In the genomic region with DNA sequence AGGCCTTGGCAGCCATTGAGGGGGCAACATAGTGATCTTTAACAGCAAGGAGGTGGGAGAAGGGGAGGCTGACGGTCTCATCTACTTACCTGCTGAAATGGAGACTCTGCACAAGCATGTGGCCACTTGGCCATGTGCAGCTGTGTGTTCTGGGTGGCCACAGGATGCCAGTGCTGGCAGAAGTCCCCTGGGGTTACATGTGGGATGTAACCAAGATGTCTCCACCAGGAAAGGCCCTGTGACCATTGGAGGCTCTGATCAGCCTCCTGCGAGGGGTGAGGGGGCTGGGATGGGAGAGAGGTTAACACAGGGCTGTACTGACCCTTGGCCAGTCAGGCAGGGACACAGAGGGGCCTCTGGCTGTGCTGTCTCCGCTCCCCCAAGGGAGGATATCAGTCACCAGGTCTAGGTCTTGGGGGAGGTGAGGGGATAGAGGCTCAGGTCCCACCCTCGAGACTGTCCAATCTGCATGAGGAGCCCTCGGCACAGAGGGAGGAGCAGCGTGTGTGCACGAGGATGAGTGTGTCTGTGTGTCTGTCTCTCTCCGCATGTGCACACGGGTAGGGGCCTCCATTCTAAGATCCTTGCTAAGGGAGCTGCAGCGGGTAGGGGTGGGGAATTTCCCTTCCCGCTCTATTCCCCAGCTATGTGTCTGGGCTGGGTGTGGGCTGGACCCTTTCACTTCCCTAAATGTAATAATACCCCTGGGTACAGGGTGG, we compare ENCODE assay signal across 7 cellular contexts. TPM values are rescaled to one million over a fixed set of nuclear protein-coding genes. Genes with fewer than 3 reads are reported as not detected.
A peak's percentile ranks its signal among the peaks of the same experiment; 100 is the strongest.
DNase-seq lines count a peak whose midpoint lies in the region; ATAC-seq lines count a peak whose summit lies in the region.

No MANE protein-coding gene starts in this region.

- no peaks in the 10 kb centered on the region for H3K27me3 Mint-ChIP-seq in T-helper 2 cell treated with Interferon-gamma antibody and Interleukin-4, amounts not matched to agents 5 μg/mL and 100 μg/mL, for 36 hours (ENCODE audit: low read depth)

- no peaks in the 10 kb centered on the region for H3K36me3 Mint-ChIP-seq in T-helper 2 cell treated with Interferon-gamma antibody and Interleukin-4, amounts not matched to agents 5 μg/mL and 100 μg/mL, for 36 hours (ENCODE audit: low read depth)

- H3K4me3 Mint-ChIP-seq in T-helper 2 cell treated with Interferon-gamma antibody and Interleukin-4, amounts not matched to agents 5 μg/mL and 100 μg/mL, for 36 hours: no peak overlapping the region

- peak; percentile 94 for DNase-seq in MV-4-11 (lab: John Stamatoyannopoulos, UW)
- no peak for DNase-seq in sciatic nerve (ENCODE audit: low spot score)
- DNase-seq in activated naive CD4-positive, alpha-beta T cell treated with anti-CD3 and anti-CD28 coated beads, Interleukin-2, amount 50 U/mL, for 16 hours: no peak
- DNase-seq in T-helper 2 cell treated with Interferon-gamma antibody and Interleukin-4, amounts not matched to agents 5 μg/mL and 100 μg/mL, for 36 hours (ENCODE audit: low spot score): no peak
- DNase-seq in iPS-NIHi11 (ENCODE audit: low spot score): no peak

- intact Hi-C loops in sciatic nerve (cut with DNase I): no loop called here

- no peak overlapping the region for H3K27ac Mint-ChIP-seq in T-helper 2 cell treated with Interferon-gamma antibody and Interleukin-4, amounts not matched to agents 5 μg/mL and 100 μg/mL, for 36 hours

- peaks cover 3% of the 10 kb centered on the region for H3K4me1 Mint-ChIP-seq in T-helper 2 cell treated with Interferon-gamma antibody and Interleukin-4, amounts not matched to agents 5 μg/mL and 100 μg/mL, for 36 hours (ENCODE audit: low read depth)

- peak; percentile 88 for ATAC-seq in GM19023 (IDR thresholded peaks at IDR 0.05; ENCODE audit: unreplicated experiment)
- ATAC-seq in HG02759 (IDR thresholded peaks at IDR 0.05; ENCODE audit: unreplicated experiment): peak; percentile 96
- ATAC-seq in sciatic nerve: peak; percentile 55

- H3K9me3 Mint-ChIP-seq in T-helper 2 cell treated with Interferon-gamma antibody and Interleukin-4, amounts not matched to agents 5 μg/mL and 100 μg/mL, for 36 hours: no peaks in the 10 kb centered on the region

RNA-seq across cellular contexts. Expression of a gene that starts 19.5 kb away (rescaled TPM):
- 30.3 TPM for total RNA-seq in sciatic nerve

RNA-seq across cellular contexts. Expression of a gene that starts 50.2 kb away (rescaled TPM):
- 21.3 TPM for total RNA-seq in sciatic nerve
